Comparison of ENCODE assay signal across 8 cellular contexts in genomic region chr4:13656569-13656988, GRCh38. TPM values are rescaled to one million over a fixed set of nuclear protein-coding genes. Genes with fewer than 3 reads are reported as not detected.
DNase-seq lines count a peak whose midpoint lies in the region; FAIRE-seq and TF ChIP-seq lines count a peak whose summit lies in the region.

No MANE protein-coding gene starts in this region.

- no peaks in the 10 kb centered on the region for H4K20me1 ChIP-seq in osteoblast (ENCODE audit: insufficient read depth, low read length)

- H3K27me3 ChIP-seq in osteoblast (ENCODE audit: insufficient read depth, low read length) = no peaks in the 10 kb centered on the region
- no peaks in the 10 kb centered on the region for H3K27me3 ChIP-seq in suprapubic skin

- H3K9me3 ChIP-seq in osteoblast (ENCODE audit: low read depth, low read length) (no peaks in the 10 kb centered on the region), suprapubic skin (no peaks in the 10 kb centered on the region)

- FAIRE-seq in frontal cortex (lab: Jason Lieb, UNC) = peak; percentile 21

- H3K4me1 ChIP-seq in osteoblast (ENCODE audit: insufficient read depth, low read length) (peaks cover 12% of the 10 kb centered on the region), suprapubic skin (peaks cover 13% of the 10 kb centered on the region)

- H3K27ac ChIP-seq in osteoblast (ENCODE audit: low read depth, low read length) = peak overlapping the region; percentile 93
- H3K27ac ChIP-seq in suprapubic skin = no peak overlapping the region

- peak overlapping the region; percentile 93 for H3K4me2 ChIP-seq in osteoblast (ENCODE audit: insufficient read depth, low read length)

- peak; percentile 47 for DNase-seq in HS-5 (ENCODE audit: low read depth)
- DNase-seq in RKO (ENCODE audit: low spot score) = peak; percentile 60
- peak; percentile 9 to 37 (median 28) for DNase-seq in activated naive CD4-positive, alpha-beta T cell (lab: John Stamatoyannopoulos, UW)
- DNase-seq in frontal cortex (ENCODE audit: low spot score in 2 of 2) = peak; percentile 36 to 48
- peak; percentile 83 for DNase-seq in osteoblast (ENCODE audit: insufficient read length, low spot score, missing footprints)
- DNase-seq in suprapubic skin (ENCODE audit: low spot score in 2 of 2) = no peak
- DNase-seq in SHP77 (lab: John Stamatoyannopoulos, UW) = no peak

- no peak for TF ChIP-seq EP300 in suprapubic skin (IDR thresholded peaks at IDR 0.05)

- H3K4me3 ChIP-seq in GM08714 (ENCODE audit: low read length) (peak overlapping the region; percentile 68; the same call in 1 of the 2 replicates), osteoblast (ENCODE audit: insufficient read depth, low read length) (peak overlapping the region; percentile 73), suprapubic skin (peak overlapping the region; percentile 31)

- no peak for TF ChIP-seq POLR2A in suprapubic skin (IDR thresholded peaks at IDR 0.05)

- peak overlapping the region; percentile 76 for H2AFZ ChIP-seq in osteoblast (ENCODE audit: low read length)

- H3K36me3 ChIP-seq in osteoblast (ENCODE audit: insufficient read depth, low read length) (no peaks in the 10 kb centered on the region), suprapubic skin (no peaks in the 10 kb centered on the region)

- TF ChIP-seq CTCF in osteoblast (IDR thresholded peaks at IDR 0.05; ENCODE audit: extremely low read depth, low read depth, low read length) (peak; percentile 92), suprapubic skin (IDR thresholded peaks at IDR 0.05) (peak; percentile 52 to 68)

- no peaks in the 10 kb centered on the region for H3K79me2 ChIP-seq in osteoblast (ENCODE audit: insufficient read depth, low read length)

- 3% methylated on average over 9 of the region's 9 CpGs for WGBS in suprapubic skin

RNA-seq across cellular contexts. Expression of gene BOD1L1, which starts 29.1 kb away (rescaled TPM):
- total RNA-seq in frontal cortex (45.2 TPM), osteoblast (27.5 and 31.8 TPM in 2 replicates), suprapubic skin (10 to 100 TPM; 26.5 to 78.0 (median 36.5) TPM)

Comparison
In these comparisons a context has a peak if more than half of its experiments do, and no peak if none do; other contexts are left out.
1. DNase-seq: peak in HS-5 (single experiment), RKO (single experiment), activated naive CD4-positive, alpha-beta T cell (4 of 4), frontal cortex (2 of 2) and osteoblast (single experiment); none in suprapubic skin (0 of 2) and SHP77 (0 of 2).
2. Peak in every context shown above with its lines, with median percentiles within 50 percentile points of each other: H3K4me3 ChIP-seq.